12 cellular contexts compared by ENCODE assay signal in genomic region chr16:89562939-89563338, GRCh38. TPM values are rescaled to one million over a fixed set of nuclear protein-coding genes. Genes with fewer than 3 reads are reported as not detected.
A peak's percentile ranks its signal among the peaks of the same experiment; 100 is the strongest.
DNase-seq lines count a peak whose midpoint lies in the region; ATAC-seq, FAIRE-seq and TF ChIP-seq lines count a peak whose summit lies in the region.
"Had no signal": no experiment of that assay in that cellular context is flagged by ENCODE, and none has a peak within 500 bp of the region (broad histone marks: within the 10 kb centered on the region; RNA-seq: fewer than 3 reads in every experiment).

No MANE protein-coding gene starts in this region.

- H3K9me3 ChIP-seq in BE2C: no peaks in the 10 kb centered on the region
- H3K9me3 ChIP-seq in keratinocyte (ENCODE audit: control insufficient read depth, low read depth, low read length): no peaks in the 10 kb centered on the region
- H3K9me3 ChIP-seq: ascending aorta, heart left ventricle, neutrophil had no signal

- H3K27me3 ChIP-seq in BE2C: no peaks in the 10 kb centered on the region
- H3K27me3 ChIP-seq in keratinocyte (ENCODE audit: control insufficient read depth, extremely low read depth, insufficient read depth, low read length): no peaks in the 10 kb centered on the region
- H3K27me3 ChIP-seq: ascending aorta, heart left ventricle had no signal

- DNase-seq in BE2C (no peak), HFF-Myc (ENCODE audit: extremely low read depth, low read depth) (no peak), keratinocyte (ENCODE audit: low read depth, low spot score) (no peak), RKO (ENCODE audit: low spot score) (no peak)
- no peak for DNase-seq in activated CD8-positive, alpha-beta T cell treated with anti-CD3 and anti-CD28 coated beads, Interleukin-2, amount 10 ng/mL, durations not matched to agents 7 days and 5 days
- no peak for DNase-seq in activated CD4-positive, CD25-positive, alpha-beta regulatory T cell treated with anti-CD3 and anti-CD28 coated beads, Interleukin-2, amount 50 U/mL, for 72 hours
- DNase-seq in activated CD4-positive, alpha-beta T cell treated with anti-CD3 and anti-CD28 coated beads, Interleukin-2, amount 50 U/mL, for 48 hours: no peak
- DNase-seq: heart left ventricle, NCI-H2171 had no signal

- dilution Hi-C loops in keratinocyte (cut with MboI; ENCODE audit: extremely low pct_ligation_motif_present, low sequenced_read_pairs): no loop called here

- peaks cover 41% of the 10 kb centered on the region for H3K36me3 Mint-ChIP-seq in activated CD8-positive, alpha-beta T cell treated with anti-CD3 and anti-CD28 coated beads, Interleukin-2, amount 10 ng/mL, durations not matched to agents 7 days and 5 days (ENCODE audit: low read depth)

- peak overlapping the region; percentile 99 for H3K4me2 ChIP-seq in keratinocyte (ENCODE audit: control insufficient read depth, extremely low read depth, insufficient read depth, low read depth, low read length)

- H3K4me1 Mint-ChIP-seq in activated CD8-positive, alpha-beta T cell treated with anti-CD3 and anti-CD28 coated beads, Interleukin-2, amount 10 ng/mL, durations not matched to agents 7 days and 5 days (ENCODE audit: low read depth): peaks cover 55% of the 10 kb centered on the region

- peaks cover 16% of the 10 kb centered on the region for H3K4me1 ChIP-seq in BE2C
- peaks cover 52% of the 10 kb centered on the region for H3K4me1 ChIP-seq in keratinocyte (ENCODE audit: control insufficient read depth, extremely low read depth, insufficient read depth, low read length)

- H3K9me1 ChIP-seq in keratinocyte (ENCODE audit: control insufficient read depth, extremely low read depth, insufficient read depth, low read length): peaks cover 13% of the 10 kb centered on the region

- CTCF ChIA-PET in activated CD8-positive, alpha-beta T cell treated with anti-CD3 and anti-CD28 coated beads, Interleukin-2, amount 10 ng/mL, durations not matched to agents 7 days and 5 days (lab: Charles Lee): no interaction called here

- H3K9me3 Mint-ChIP-seq in activated CD8-positive, alpha-beta T cell treated with anti-CD3 and anti-CD28 coated beads, Interleukin-2, amount 10 ng/mL, durations not matched to agents 7 days and 5 days (ENCODE audit: insufficient read depth): no peaks in the 10 kb centered on the region

- H3K27ac Mint-ChIP-seq in activated CD8-positive, alpha-beta T cell treated with anti-CD3 and anti-CD28 coated beads, Interleukin-2, amount 10 ng/mL, durations not matched to agents 7 days and 5 days: no peak overlapping the region

- no peak for ATAC-seq in activated CD8-positive, alpha-beta T cell treated with anti-CD3 and anti-CD28 coated beads, Interleukin-2, amount 10 ng/mL, durations not matched to agents 7 days and 5 days
- ATAC-seq in GM19463 (IDR thresholded peaks at IDR 0.05; ENCODE audit: unreplicated experiment): no peak
- ATAC-seq: heart left ventricle had no signal

- no peaks in the 10 kb centered on the region for H3K27me3 Mint-ChIP-seq in activated CD8-positive, alpha-beta T cell treated with anti-CD3 and anti-CD28 coated beads, Interleukin-2, amount 10 ng/mL, durations not matched to agents 7 days and 5 days (ENCODE audit: low read depth)

- no peak for FAIRE-seq in keratinocyte (lab: Jason Lieb, UNC)

- H2AFZ ChIP-seq in keratinocyte (ENCODE audit: control insufficient read depth, low read length): no peak overlapping the region

- H3K36me3 ChIP-seq in BE2C: peaks cover 43% of the 10 kb centered on the region
- H3K36me3 ChIP-seq in keratinocyte (ENCODE audit: control insufficient read depth in 2 of 2, extremely low read depth in 1 of 2, insufficient read depth in 2 of 2, low read length in 2 of 2): peaks cover 20 to 40% of the 10 kb centered on the region in 2 experiments

- POLR2A ChIA-PET in activated CD8-positive, alpha-beta T cell treated with anti-CD3 and anti-CD28 coated beads, Interleukin-2, amount 10 ng/mL, durations not matched to agents 7 days and 5 days (lab: Charles Lee): interaction anchor here (1.4 kb wide), 1 partner anchor 55 kb away, joined by 5 read pairs; the partner anchor contains the start of gene SPG7

- TF ChIP-seq CTCF in BE2C (IDR thresholded peaks at IDR 0.05; ENCODE audit: low read depth, low read length): no peak
- no peak for TF ChIP-seq CTCF in HFF-Myc (IDR thresholded peaks at IDR 0.05; ENCODE audit: low read depth, low read length, missing control alignments)
- TF ChIP-seq CTCF in keratinocyte (optimal IDR thresholded peaks at IDR 0.05 in 1 of 3, IDR thresholded peaks at IDR 0.05 in 1 of 3, conservative IDR thresholded peaks at IDR 0.05 in 1 of 3; ENCODE audit: extremely low read depth in 1 of 3, insufficient read depth in 2 of 3, low read length in 3 of 3): no peak

- H3K4me3 ChIP-seq in BE2C (ENCODE audit: low read depth, low read length) (peak overlapping the region; percentile 99), HFF-Myc (replicated peaks; ENCODE audit: low read depth, low read length) (peak overlapping the region; percentile 98), keratinocyte (ENCODE audit: control insufficient read depth in 2 of 3, extremely low read depth in 1 of 3, insufficient read depth in 2 of 3, low read depth in 1 of 3, low read length in 3 of 3) (peak overlapping the region; percentile 1 to 100 (median 78))

- peaks cover 48% of the 10 kb centered on the region for H4K20me1 ChIP-seq in keratinocyte (ENCODE audit: control insufficient read depth, extremely low read depth, insufficient read depth, low read length)

- H3K79me2 ChIP-seq in keratinocyte (ENCODE audit: control insufficient read depth, insufficient read depth, low read length): peaks cover 39% of the 10 kb centered on the region

- H3K9ac ChIP-seq in keratinocyte (ENCODE audit: control insufficient read depth, extremely low read depth, insufficient read depth, low read length): peak overlapping the region; percentile 97

- peak overlapping the region; percentile 91 for H3K4me3 Mint-ChIP-seq in activated CD8-positive, alpha-beta T cell treated with anti-CD3 and anti-CD28 coated beads, Interleukin-2, amount 10 ng/mL, durations not matched to agents 7 days and 5 days

- H3K27ac ChIP-seq in keratinocyte (ENCODE audit: control insufficient read depth, insufficient read depth, low read length): no peak overlapping the region
- H3K27ac ChIP-seq: ascending aorta, heart left ventricle, neutrophil had no signal

RNA-seq across cellular contexts. Expression of gene RPL13, which starts 2.5 kb away (rescaled TPM):
- polyA plus RNA-seq in BE2C (2012; ENCODE audit: insufficient read depth, insufficient read length, low read depth): 3,732 TPM
- 1,000 to 10,000 TPM; 1,842 to 1,844 TPM for total RNA-seq in activated CD8-positive, alpha-beta T cell treated with anti-CD3 and anti-CD28 coated beads, Interleukin-2, amount 10 ng/mL, durations not matched to agents 7 days and 5 days
- polyA plus RNA-seq in keratinocyte: 1,741 to 3,736 TPM (median 2,095 TPM) in 3 replicates
- 556 TPM for polyA plus RNA-seq in keratinocyte (2011; ENCODE audit: low read depth)
- polyA plus RNA-seq in keratinocyte (2011; cell fraction: cytosol; rRNA removed): 1,111 and 3,827 TPM in 2 replicates
- polyA plus RNA-seq in keratinocyte (2011; cell fraction: nucleus; rRNA removed): 583 and 788 TPM in 2 replicates
- 2,804 and 3,239 TPM in 2 replicates for polyA plus RNA-seq in keratinocyte (2012; ENCODE audit: low replicate concordance)
- polyA minus RNA-seq in keratinocyte: 563 to 886 TPM (median 708 TPM) in 3 replicates
- polyA minus RNA-seq in keratinocyte (2011; cell fraction: cytosol; rRNA and poly(A)+ RNA removed): 5,316 TPM
- polyA minus RNA-seq in keratinocyte (2011; cell fraction: nucleus; rRNA and poly(A)+ RNA removed): 452 and 678 TPM in 2 replicates

RNA-seq across cellular contexts. Expression of gene CPNE7, which starts 12.6 kb away (rescaled TPM):
- 14.5 TPM for polyA plus RNA-seq in BE2C (2012; ENCODE audit: insufficient read depth, insufficient read length, low read depth)
- total RNA-seq in activated CD8-positive, alpha-beta T cell treated with anti-CD3 and anti-CD28 coated beads, Interleukin-2, amount 10 ng/mL, durations not matched to agents 7 days and 5 days: 1 to 10 TPM; 1.1 to 1.8 TPM
- 6.2 to 12.4 TPM (median 9.1 TPM) in 3 replicates for polyA plus RNA-seq in keratinocyte
- 22.3 TPM for polyA plus RNA-seq in keratinocyte (2011; ENCODE audit: low read depth)
- polyA plus RNA-seq in keratinocyte (2011; cell fraction: cytosol; rRNA removed): 1.8 and 3.4 TPM in 2 replicates
- 124 and 133 TPM in 2 replicates for polyA plus RNA-seq in keratinocyte (2011; cell fraction: nucleus; rRNA removed)
- 3.5 and 8.3 TPM in 2 replicates for polyA plus RNA-seq in keratinocyte (2012; ENCODE audit: low replicate concordance)
- polyA minus RNA-seq in keratinocyte: 2.6 to 4.3 TPM (median 3.0 TPM) in 3 replicates
- 6.7 TPM for polyA minus RNA-seq in keratinocyte (2011; cell fraction: cytosol; rRNA and poly(A)+ RNA removed)
- polyA minus RNA-seq in keratinocyte (2011; cell fraction: nucleus; rRNA and poly(A)+ RNA removed): 12.8 and 13.6 TPM in 2 replicates
- total RNA-seq: ascending aorta had no signal

RNA-seq across cellular contexts. Expression of gene DPEP1, which starts 50.5 kb away (rescaled TPM):
- polyA plus RNA-seq in BE2C (2012; ENCODE audit: insufficient read depth, insufficient read length, low read depth): 0.91 TPM
- not detected for total RNA-seq in activated CD8-positive, alpha-beta T cell treated with anti-CD3 and anti-CD28 coated beads, Interleukin-2, amount 10 ng/mL, durations not matched to agents 7 days and 5 days
- polyA plus RNA-seq in keratinocyte: 0.09 to 0.13 TPM in 2 of 3 replicates, not detected in the other
- polyA plus RNA-seq in keratinocyte (2011; ENCODE audit: low read depth): not detected
- polyA plus RNA-seq in keratinocyte (2011; cell fraction: cytosol; rRNA removed): not detected in 2 replicates
- polyA plus RNA-seq in keratinocyte (2011; cell fraction: nucleus; rRNA removed): not detected in 2 replicates
- not detected in 2 replicates for polyA plus RNA-seq in keratinocyte (2012; ENCODE audit: low replicate concordance)
- polyA minus RNA-seq in keratinocyte: not detected in 3 replicates
- not detected for polyA minus RNA-seq in keratinocyte (2011; cell fraction: cytosol; rRNA and poly(A)+ RNA removed)
- polyA minus RNA-seq in keratinocyte (2011; cell fraction: nucleus; rRNA and poly(A)+ RNA removed): not detected in 2 replicates
- total RNA-seq: ascending aorta, heart left ventricle had no signal
- polyA plus RNA-seq: heart left ventricle had no signal

RNA-seq across cellular contexts. Expression of gene SPG7, which starts 54.7 kb away (rescaled TPM):
- polyA plus RNA-seq in BE2C (2012; ENCODE audit: insufficient read depth, insufficient read length, low read depth): 59.3 TPM
- total RNA-seq in activated CD8-positive, alpha-beta T cell treated with anti-CD3 and anti-CD28 coated beads, Interleukin-2, amount 10 ng/mL, durations not matched to agents 7 days and 5 days: 10 to 100 TPM; 94.7 to 98.4 TPM
- 43.8 to 59.4 TPM (median 45.2 TPM) in 3 replicates for polyA plus RNA-seq in keratinocyte
- 61.3 TPM for polyA plus RNA-seq in keratinocyte (2011; ENCODE audit: low read depth)
- 25.8 and 33.9 TPM in 2 replicates for polyA plus RNA-seq in keratinocyte (2011; cell fraction: cytosol; rRNA removed)
- 196 and 220 TPM in 2 replicates for polyA plus RNA-seq in keratinocyte (2011; cell fraction: nucleus; rRNA removed)
- polyA plus RNA-seq in keratinocyte (2012; ENCODE audit: low replicate concordance): 44.4 and 56.1 TPM in 2 replicates
- 51.9 to 68.9 TPM (median 66.4 TPM) in 3 replicates for polyA minus RNA-seq in keratinocyte
- 54.3 TPM for polyA minus RNA-seq in keratinocyte (2011; cell fraction: cytosol; rRNA and poly(A)+ RNA removed)
- 133 and 141 TPM in 2 replicates for polyA minus RNA-seq in keratinocyte (2011; cell fraction: nucleus; rRNA and poly(A)+ RNA removed)
